ENCODE assay signal across 1 cellular context in genomic region chr9:124522121-124523098, GRCh38.
A peak's percentile ranks its signal among the peaks of the same experiment; 100 is the strongest.
TF ChIP-seq lines count a peak whose summit lies in the region.

No MANE protein-coding gene starts in this region.

TF ChIP-seq in H1, 55 proteins besides CTCF, POLR2A, EP300 and RAD21 (continued from another document):
- TF ChIP-seq YY1 (IDR thresholded peaks at IDR 0.05; ENCODE audit: low read depth, low read length) (peak; percentile 82), JUN (IDR thresholded peaks at IDR 0.05; ENCODE audit: low read depth, low read length) (peak; percentile 47; the same call in 1 of the 2 replicates), RNF2 (IDR thresholded peaks at IDR 0.05; ENCODE audit: borderline replicate concordance, low read depth, low read length, missing control alignments, poor library complexity, severe bottlenecking) (no peak), KDM4A (IDR thresholded peaks at IDR 0.05; ENCODE audit: low read depth, low read length, severe bottlenecking) (no peak), KDM1A (IDR thresholded peaks at IDR 0.05; ENCODE audit: borderline replicate concordance, low read length) (no peak)
